Comparison of ENCODE assay signal across 13 cellular contexts in genomic region chr2:103289101-103289725, GRCh38.
DNase-seq lines count a peak whose midpoint lies in the region; ATAC-seq, FAIRE-seq and TF ChIP-seq lines count a peak whose summit lies in the region.
"Had no signal": no experiment of that assay in that cellular context is flagged by ENCODE, and none has a peak within 500 bp of the region (broad histone marks: within the 10 kb centered on the region; RNA-seq: fewer than 3 reads in every experiment).

No MANE protein-coding gene starts in this region.

- no peak for TF ChIP-seq EP300 in A549 (IDR thresholded peaks at IDR 0.05)

- no peak overlapping the region for H2AFZ ChIP-seq in OCI-LY3 (ENCODE audit: low read depth, low read length)

- DNase-seq in A549 (ENCODE audit: low read depth in 1 of 2, low spot score in 1 of 2) (no peak), G401 (ENCODE audit: low spot score) (peak; percentile 4), inferior parietal cortex (ENCODE audit: extremely low spot score) (peak; percentile 49), left lung (no peak), AG08395 (ENCODE audit: low spot score) (no peak), KG1 (lab: John Stamatoyannopoulos, UW) (no peak)
- DNase-seq in stimulated activated CD4-positive, alpha-beta T cell treated with anti-CD3 and anti-CD28 coated beads, Interleukin-4, amount 100 ng/mL, for 24 hours = no peak
- DNase-seq: NCI-H2029, uterus had no signal

- intact Hi-C loops in left lung (cut with DNase I) = no loop called here

- in situ Hi-C loops in G401 (cut with HindIII; ENCODE audit: low sequenced_read_pairs) = no loop called here

- ATAC-seq in A549 = no peak; a peak in 1 of 6 replicates
- no peak for ATAC-seq in left lung

- H3K9me3 ChIP-seq in A549 = no peaks in the 10 kb centered on the region
- H3K9me3 ChIP-seq in OCI-LY3 (ENCODE audit: insufficient read depth, low read length) = no peaks in the 10 kb centered on the region
- no peaks in the 10 kb centered on the region for H3K9me3 ChIP-seq in left lung
- H3K9me3 ChIP-seq: SJSA1, uterus had no signal

- no peaks in the 10 kb centered on the region for H4K20me1 ChIP-seq in OCI-LY3 (ENCODE audit: insufficient read depth, low read length)

- H3K27ac ChIP-seq in A549 (no peak overlapping the region), OCI-LY3 (ENCODE audit: low read length) (no peak overlapping the region), left lung (no peak overlapping the region)
- H3K27ac ChIP-seq: SJSA1, skin epidermis, uterus had no signal

- no peak overlapping the region for H3K9ac ChIP-seq in OCI-LY3 (ENCODE audit: low read length)

- TF ChIP-seq CTCF in A549 (IDR thresholded peaks at IDR 0.05) = 0 out of 3 replicates have a peak, but pooled peaks have one; percentile 5
- peak; percentile 45 for TF ChIP-seq CTCF in OCI-LY3 (IDR thresholded peaks at IDR 0.05; ENCODE audit: low read depth, low read length)
- no peak for TF ChIP-seq CTCF in left lung (IDR thresholded peaks at IDR 0.05)

- TF ChIP-seq POLR2A in A549 (IDR thresholded peaks at IDR 0.05; ENCODE audit: low read length) = no peak

- TF ChIP-seq RAD21 in A549 (conservative IDR thresholded peaks at IDR 0.05 in 1 of 2, IDR thresholded peaks at IDR 0.05 in 1 of 2) = no peak; a peak in 1 of 5 replicates

- no peak overlapping the region for H3K4me3 ChIP-seq in A549
- H3K4me3 ChIP-seq in OCI-LY3 (ENCODE audit: low read length) = no peak overlapping the region
- no peak overlapping the region for H3K4me3 ChIP-seq in left lung
- H3K4me3 ChIP-seq: SJSA1, skin epidermis, uterus had no signal

- H3K4me2 ChIP-seq in A549 (no peak overlapping the region), OCI-LY3 (ENCODE audit: low read length) (no peak overlapping the region)

- H3K27me3 ChIP-seq in OCI-LY3 (ENCODE audit: low read depth, low read length) (peaks cover 3% of the 10 kb centered on the region), left lung (peaks cover 0 to 15% of the 10 kb centered on the region in 2 donors)
- H3K27me3 ChIP-seq: SJSA1, uterus had no signal

- POLR2A ChIA-PET in A549 (lab: Yijun Ruan, JAX) = no interaction called here

- no peak for FAIRE-seq in A549 (lab: Jason Lieb, UNC)
- FAIRE-seq: bronchial epithelial cell had no signal

- no peaks in the 10 kb centered on the region for H3K4me1 ChIP-seq in A549
- H3K4me1 ChIP-seq in OCI-LY3 (ENCODE audit: low read length) = no peaks in the 10 kb centered on the region
- no peaks in the 10 kb centered on the region for H3K4me1 ChIP-seq in left lung
- H3K4me1 ChIP-seq: SJSA1, uterus had no signal

- H3K36me3 ChIP-seq in OCI-LY3 (replicated peaks; ENCODE audit: low read depth, low read length) = no peaks in the 10 kb centered on the region
- H3K36me3 ChIP-seq in left lung = no peaks in the 10 kb centered on the region
- H3K36me3 ChIP-seq: SJSA1, uterus had no signal

- whole genome bisulfite sequencing in A549 (ENCODE audit: missing lambda C conversion rate) = under 1% methylated on average over 5 of the region's 5 CpGs

- CTCF ChIA-PET in A549 (lab: Yijun Ruan, JAX) = interaction anchor here (0.6 kb wide), 1 partner anchor 284 kb away, joined by 3 read pairs; no protein-coding TSS in a partner anchor

- no peaks in the 10 kb centered on the region for H3K79me2 ChIP-seq in OCI-LY3 (ENCODE audit: low read length)

TF ChIP-seq in A549, 52 proteins besides CTCF, POLR2A, EP300 and RAD21:
- TF ChIP-seq MAFK (IDR thresholded peaks at IDR 0.05; ENCODE audit: partially characterized antibody) (no peak), REST (IDR thresholded peaks at IDR 0.05) (no peak), HOXA7 (CRISPR knock-in tag; IDR thresholded peaks at IDR 0.05) (no peak), KDM1A (IDR thresholded peaks at IDR 0.05; ENCODE audit: low read depth) (no peak), RCOR1 (IDR thresholded peaks at IDR 0.05; ENCODE audit: low read depth, low read length) (no peak), USF2 (IDR thresholded peaks at IDR 0.05) (no peak), GATA3 (IDR thresholded peaks at IDR 0.05; ENCODE audit: borderline replicate concordance) (no peak)
- TF ChIP-seq, protein P1, sequence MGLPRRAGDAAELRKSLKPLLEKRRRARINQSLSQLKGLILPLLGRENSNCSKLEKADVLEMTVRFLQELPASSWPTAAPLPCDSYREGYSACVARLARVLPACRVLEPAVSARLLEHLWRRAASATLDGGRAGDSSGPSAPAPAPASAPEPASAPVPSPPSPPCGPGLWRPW (IDR thresholded peaks at IDR 0.05) = no peak

Comparison
In these comparisons a context has a peak if more than half of its experiments do, and no peak if none do; other contexts are left out.
1. DNase-seq: peak in G401 (single experiment) and inferior parietal cortex (single experiment); none in A549 (0 of 2), stimulated activated CD4-positive, alpha-beta T cell treated with anti-CD3 and anti-CD28 coated beads, Interleukin-4, amount 100 ng/mL, for 24 hours (single experiment), left lung (0 of 2), AG08395 (single experiment) and KG1 (single experiment).
2. CTCF ChIP-seq: peak in A549 (single experiment) and OCI-LY3 (single experiment); none in left lung (0 of 2).